In the genomic region with DNA sequence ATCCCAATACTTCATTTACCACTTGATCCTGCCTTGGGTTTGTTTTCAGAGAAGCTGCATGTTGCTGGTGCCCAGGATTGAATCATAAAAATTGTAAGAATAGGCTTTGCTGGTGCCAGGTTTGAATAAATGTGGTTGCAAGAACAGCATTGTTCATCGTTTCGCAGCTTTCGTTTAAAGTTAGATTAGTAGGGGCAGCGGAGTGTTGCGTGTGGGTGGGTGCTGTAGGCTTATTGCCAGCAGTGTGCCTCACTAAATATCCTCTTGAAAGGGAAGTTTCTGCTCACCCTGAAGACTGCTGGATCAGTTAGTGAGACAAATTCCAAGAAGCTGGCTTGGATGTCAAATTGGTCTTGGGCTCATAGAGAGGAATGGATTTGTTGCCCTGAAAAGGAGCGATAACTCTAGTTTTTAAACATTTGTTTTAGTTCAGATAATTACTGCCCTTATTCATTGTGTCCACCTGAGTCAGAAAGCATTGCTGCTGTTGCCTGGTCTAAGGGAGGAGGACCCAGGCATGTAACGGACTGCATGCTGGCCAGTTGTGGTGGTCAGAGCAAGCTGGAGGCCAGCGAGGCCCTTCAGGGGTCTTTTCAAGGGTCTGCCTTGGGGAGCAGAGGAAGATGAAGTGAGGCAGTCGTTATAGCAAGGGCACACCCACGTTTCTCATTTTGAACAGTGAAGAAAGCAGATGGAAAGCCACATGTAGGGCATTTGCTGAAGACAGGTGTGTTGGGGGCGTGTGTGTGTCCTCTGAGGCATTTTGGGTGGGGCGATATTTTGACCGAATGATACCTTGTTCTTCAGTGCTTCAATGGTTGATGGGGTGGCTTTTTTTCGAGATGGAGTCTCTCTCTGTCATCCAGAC, we compare ENCODE assay signal across 11 cellular contexts. TPM values are rescaled to one million over a fixed set of nuclear protein-coding genes. Genes with fewer than 3 reads are reported as not detected.
DNase-seq lines count a peak whose midpoint lies in the region; ATAC-seq and TF ChIP-seq lines count a peak whose summit lies in the region.
"Had no signal": no experiment of that assay in that cellular context is flagged by ENCODE, and none has a peak within 500 bp of the region (broad histone marks: within the 10 kb centered on the region; RNA-seq: fewer than 3 reads in every experiment).

No MANE protein-coding gene starts in this region.

- DNase-seq in stimulated activated naive CD4-positive, alpha-beta T cell treated with Interleukin-2 at 50 U/mL for 16 hours (lab: John Stamatoyannopoulos, UW) = peak; percentile 9
- no peak for DNase-seq in stimulated activated naive CD4-positive, alpha-beta T cell (lab: John Stamatoyannopoulos, UW)
- no peak for DNase-seq in activated naive CD4-positive, alpha-beta T cell treated with anti-CD3 and anti-CD28 coated beads, Interleukin-2, amount 10 ng/mL, durations not matched to agents 7 days and 5 days
- DNase-seq in kidney glomerular epithelial cell (lab: John Stamatoyannopoulos, UW) (peak; percentile 75), GM13977 (ENCODE audit: low spot score) (no peak), lower lobe of right lung (no peak), SJCRH30 (no peak), NCI-H1694 (lab: John Stamatoyannopoulos, UW) (no peak)
- DNase-seq: DMS 273 treated with DMSO at 0.1 percent for 48 hours, esophagus squamous epithelium, mammary epithelial cell had no signal

- CTCF ChIA-PET in activated naive CD4-positive, alpha-beta T cell treated with anti-CD3 and anti-CD28 coated beads, Interleukin-2, amount 10 ng/mL, durations not matched to agents 7 days and 5 days (lab: Charles Lee) = interaction anchor here (1.3 to 1.8 kb wide), 2 partner anchors 37 to 120 kb away, joined by 5 to 6 read pairs; no protein-coding TSS in a partner anchor

- H3K9me3 ChIP-seq in lower lobe of right lung (no peaks in the 10 kb centered on the region), SJCRH30 (replicated peaks) (no peaks in the 10 kb centered on the region)
- H3K9me3 ChIP-seq: esophagus squamous epithelium had no signal

- TF ChIP-seq CTCF in GM13977 (IDR thresholded peaks at IDR 0.05; ENCODE audit: extremely low read depth, insufficient read depth, missing control alignments) (no peak), lower lobe of right lung (IDR thresholded peaks at IDR 0.05) (no peak)

- H3K4me3 Mint-ChIP-seq in activated naive CD4-positive, alpha-beta T cell treated with anti-CD3 and anti-CD28 coated beads, Interleukin-2, amount 10 ng/mL, durations not matched to agents 7 days and 5 days = no peak overlapping the region

- H3K27me3 Mint-ChIP-seq in activated naive CD4-positive, alpha-beta T cell treated with anti-CD3 and anti-CD28 coated beads, Interleukin-2, amount 10 ng/mL, durations not matched to agents 7 days and 5 days = no peaks in the 10 kb centered on the region

- in situ Hi-C loops in GM13977 (cut with MboI; ENCODE audit: low pct_unique_long_range_greater_than_20kb, low sequenced_read_pairs, unreplicated experiment) = no loop called here

- no peak for ATAC-seq in lower lobe of right lung

- no peak overlapping the region for H3K27ac ChIP-seq in lower lobe of right lung
- H3K27ac ChIP-seq in SJCRH30 = no peak overlapping the region

- H3K4me1 ChIP-seq in lower lobe of right lung (peaks cover 65% of the 10 kb centered on the region), SJCRH30 (peaks cover 2% of the 10 kb centered on the region)

- H3K4me3 ChIP-seq in lower lobe of right lung (no peak overlapping the region), SJCRH30 (no peak overlapping the region)
- H3K4me3 ChIP-seq: esophagus squamous epithelium had no signal

- H3K27ac Mint-ChIP-seq in activated naive CD4-positive, alpha-beta T cell treated with anti-CD3 and anti-CD28 coated beads, Interleukin-2, amount 10 ng/mL, durations not matched to agents 7 days and 5 days = peak overlapping the region; percentile 59

- H3K36me3 Mint-ChIP-seq in activated naive CD4-positive, alpha-beta T cell treated with anti-CD3 and anti-CD28 coated beads, Interleukin-2, amount 10 ng/mL, durations not matched to agents 7 days and 5 days = peaks cover 10% of the 10 kb centered on the region

- no peaks in the 10 kb centered on the region for H3K9me3 Mint-ChIP-seq in activated naive CD4-positive, alpha-beta T cell treated with anti-CD3 and anti-CD28 coated beads, Interleukin-2, amount 10 ng/mL, durations not matched to agents 7 days and 5 days

- H3K36me3 ChIP-seq in lower lobe of right lung = peaks cover 17% of the 10 kb centered on the region
- H3K36me3 ChIP-seq in SJCRH30 = peaks cover 61% of the 10 kb centered on the region

- intact Hi-C loops in lower lobe of right lung (cut with DNase I) = no loop called here

- H3K27me3 ChIP-seq in lower lobe of right lung (ENCODE audit: low read depth) (no peaks in the 10 kb centered on the region), SJCRH30 (no peaks in the 10 kb centered on the region)
- H3K27me3 ChIP-seq: esophagus squamous epithelium had no signal

- H3K4me1 Mint-ChIP-seq in activated naive CD4-positive, alpha-beta T cell treated with anti-CD3 and anti-CD28 coated beads, Interleukin-2, amount 10 ng/mL, durations not matched to agents 7 days and 5 days = peaks cover 37% of the 10 kb centered on the region

RNA-seq across cellular contexts. Expression of gene ILF3, which starts 8.5 kb away (rescaled TPM):
- total RNA-seq in lower lobe of right lung = 175 TPM
- 277 and 302 TPM in 2 replicates for total RNA-seq in SJCRH30 (2014; rRNA removed; shearing (Covaris generic))

RNA-seq across cellular contexts. Expression of gene SLC44A2, which starts 37.3 kb away (rescaled TPM):
- total RNA-seq in lower lobe of right lung = 256 TPM
- 70.3 and 73.5 TPM in 2 replicates for total RNA-seq in SJCRH30 (2014; rRNA removed; shearing (Covaris generic))

RNA-seq across cellular contexts. Expression of gene QTRT1, which starts 38.6 kb away (rescaled TPM):
- total RNA-seq in lower lobe of right lung = 29.7 TPM
- total RNA-seq in SJCRH30 (2014; rRNA removed; shearing (Covaris generic)) = 13.2 and 14.6 TPM in 2 replicates

RNA-seq across cellular contexts. Expression of gene DNM2, which starts 55.3 kb away (rescaled TPM):
- total RNA-seq in lower lobe of right lung = 282 TPM
- total RNA-seq in SJCRH30 (2014; rRNA removed; shearing (Covaris generic)) = 56.7 and 59.5 TPM in 2 replicates

Comparison
In these comparisons a context has a peak if more than half of its experiments do, and no peak if none do; other contexts are left out.
1. DNase-seq: peak in stimulated activated naive CD4-positive, alpha-beta T cell treated with Interleukin-2 at 50 U/mL for 16 hours (single experiment) and kidney glomerular epithelial cell (single experiment); none in stimulated activated naive CD4-positive, alpha-beta T cell (0 of 6), activated naive CD4-positive, alpha-beta T cell treated with anti-CD3 and anti-CD28 coated beads, Interleukin-2, amount 10 ng/mL, durations not matched to agents 7 days and 5 days (single experiment), GM13977 (single experiment), lower lobe of right lung (single experiment), SJCRH30 (0 of 2) and NCI-H1694 (single experiment).